8 cellular contexts compared by ENCODE assay signal in genomic region chr6:27188206-27188884, GRCh38. TPM values are rescaled to one million over a fixed set of nuclear protein-coding genes. Genes with fewer than 3 reads are reported as not detected.
DNase-seq lines count a peak whose midpoint lies in the region; ATAC-seq and TF ChIP-seq lines count a peak whose summit lies in the region.

No MANE protein-coding gene starts in this region.

- ATAC-seq in left lung, result peak; percentile 96
- ATAC-seq in stimulated activated memory B cell treated with anti-CD40 and anti-IgM and Interleukin-4, amounts not matched to agents 10 μg/mL and 1 μg/mL and 100 μg/mL, for 72 hours, result peak; percentile 90

- no peaks in the 10 kb centered on the region for H3K36me3 ChIP-seq in left lung

- peaks cover 11% of the 10 kb centered on the region for H3K4me1 Mint-ChIP-seq in dendritic cell treated with granulocyte-macrophage colony-stimulating factor and Interleukin-4, amounts not matched to agents 40 ng/mL and 50 ng/mL, for 4 days (ENCODE audit: low read depth)
- peaks cover 10% of the 10 kb centered on the region for H3K4me1 Mint-ChIP-seq in stimulated activated memory B cell treated with anti-CD40 and anti-IgM and Interleukin-4, amounts not matched to agents 10 μg/mL and 1 μg/mL and 100 μg/mL, for 72 hours

- H3K36me3 Mint-ChIP-seq in dendritic cell treated with granulocyte-macrophage colony-stimulating factor and Interleukin-4, amounts not matched to agents 40 ng/mL and 50 ng/mL, for 4 days (ENCODE audit: low read depth), result no peaks in the 10 kb centered on the region
- no peaks in the 10 kb centered on the region for H3K36me3 Mint-ChIP-seq in stimulated activated memory B cell treated with anti-CD40 and anti-IgM and Interleukin-4, amounts not matched to agents 10 μg/mL and 1 μg/mL and 100 μg/mL, for 72 hours

- TF ChIP-seq CTCF in VCaP (conservative IDR thresholded peaks at IDR 0.05) (no peak), left lung (IDR thresholded peaks at IDR 0.05) (no peak)

- H3K27ac ChIP-seq in VCaP (peak overlapping the region; percentile 44), left lung (peak overlapping the region; percentile 81 to 90)

- H3K4me3 ChIP-seq in left lung, result peak overlapping the region; percentile 46 to 56

- H3K9me3 ChIP-seq in left lung, result no peaks in the 10 kb centered on the region

- peaks cover 5% of the 10 kb centered on the region in 2 donors for H3K4me1 ChIP-seq in left lung

- H3K4me3 Mint-ChIP-seq in dendritic cell treated with granulocyte-macrophage colony-stimulating factor and Interleukin-4, amounts not matched to agents 40 ng/mL and 50 ng/mL, for 4 days, result peak overlapping the region; percentile 76
- peak overlapping the region; percentile 92 for H3K4me3 Mint-ChIP-seq in stimulated activated memory B cell treated with anti-CD40 and anti-IgM and Interleukin-4, amounts not matched to agents 10 μg/mL and 1 μg/mL and 100 μg/mL, for 72 hours

- DNase-seq in NCI-H510A treated with DMSO at 0.1 percent for 48 hours (lab: John Stamatoyannopoulos, UW) (peak; percentile 79), NCI-H510A (lab: John Stamatoyannopoulos, UW) (no peak), HCEC 1CT (peak; percentile 69), M059J (ENCODE audit: low read depth) (peak; percentile 94), left lung (peak in 1 of 2 donors; percentile 54)

- H3K27ac Mint-ChIP-seq in dendritic cell treated with granulocyte-macrophage colony-stimulating factor and Interleukin-4, amounts not matched to agents 40 ng/mL and 50 ng/mL, for 4 days, result peak overlapping the region; percentile 27
- peak overlapping the region; percentile 70 for H3K27ac Mint-ChIP-seq in stimulated activated memory B cell treated with anti-CD40 and anti-IgM and Interleukin-4, amounts not matched to agents 10 μg/mL and 1 μg/mL and 100 μg/mL, for 72 hours

- intact Hi-C loops in dendritic cell treated with granulocyte-macrophage colony-stimulating factor and Interleukin-4, amounts not matched to agents 40 ng/mL and 50 ng/mL, for 4 days (cut with micrococcal nuclease), result loop anchor here (1.0 to 10.0 kb wide), 3 partner anchors 496 to 709 kb away; no protein-coding TSS in a partner anchor
- intact Hi-C loops in left lung (cut with DNase I), result no loop called here

- H3K27me3 Mint-ChIP-seq in dendritic cell treated with granulocyte-macrophage colony-stimulating factor and Interleukin-4, amounts not matched to agents 40 ng/mL and 50 ng/mL, for 4 days, result peaks cover 16% of the 10 kb centered on the region
- H3K27me3 Mint-ChIP-seq in stimulated activated memory B cell treated with anti-CD40 and anti-IgM and Interleukin-4, amounts not matched to agents 10 μg/mL and 1 μg/mL and 100 μg/mL, for 72 hours, result no peaks in the 10 kb centered on the region

- no peaks in the 10 kb centered on the region for H3K9me3 Mint-ChIP-seq in dendritic cell treated with granulocyte-macrophage colony-stimulating factor and Interleukin-4, amounts not matched to agents 40 ng/mL and 50 ng/mL, for 4 days
- H3K9me3 Mint-ChIP-seq in stimulated activated memory B cell treated with anti-CD40 and anti-IgM and Interleukin-4, amounts not matched to agents 10 μg/mL and 1 μg/mL and 100 μg/mL, for 72 hours, result no peaks in the 10 kb centered on the region

- H3K27me3 ChIP-seq in left lung, result peaks cover 0 to 10% of the 10 kb centered on the region in 2 donors

RNA-seq across cellular contexts. Expression of gene PRSS16, which starts 59.2 kb away (rescaled TPM):
- total RNA-seq in M059J (2014; rRNA removed; shearing (Covaris generic)), result 2.9 and 5.4 TPM in 2 replicates
- total RNA-seq in left lung, result 10 to 100 TPM; 12.3 to 18.3 TPM
